In the genomic region with DNA sequence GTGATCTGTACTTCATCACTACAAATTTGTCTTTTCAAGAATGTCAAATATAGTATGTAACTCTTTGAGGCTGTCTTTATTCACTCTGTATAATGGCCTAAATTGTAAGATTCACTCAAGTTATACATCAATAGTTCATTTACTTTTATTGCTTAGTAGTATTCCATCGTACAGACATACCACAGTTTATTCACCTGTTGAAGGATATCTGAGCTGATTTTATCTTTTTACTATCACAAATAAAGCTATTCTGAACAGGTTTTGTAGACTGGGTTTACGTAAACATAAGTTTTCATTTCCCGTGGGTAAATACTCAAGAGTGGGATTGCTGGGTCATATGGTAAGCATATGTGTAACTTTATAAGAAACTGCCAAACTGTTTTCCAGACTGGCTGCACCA, we compare ENCODE assay signal across 2 cellular contexts.
TF ChIP-seq lines count a peak whose summit lies in the region.

No MANE protein-coding gene starts in this region.

TF ChIP-seq in HEK293, 187 proteins besides CTCF, POLR2A, EP300 and RAD21:
- TF ChIP-seq ZNF146 (tag by site-specific recombination; IDR thresholded peaks at IDR 0.05) (peak; percentile 70), ZNF10 (tag by site-specific recombination; IDR thresholded peaks at IDR 0.05) (no peak), TRIM28 (IDR thresholded peaks at IDR 0.05; ENCODE audit: borderline replicate concordance, low read length) (no peak), ZSCAN30 (tag by site-specific recombination; IDR thresholded peaks at IDR 0.05) (no peak), SCRT2 (tag by site-specific recombination; IDR thresholded peaks at IDR 0.05) (peak; percentile 64; the same call in 1 of the 2 replicates), SCRT1 (tag by site-specific recombination; IDR thresholded peaks at IDR 0.05; ENCODE audit: borderline replicate concordance) (0 out of 2 replicates have a peak, but pooled peaks have one; percentile 24)
- TF ChIP-seq, protein P1, sequence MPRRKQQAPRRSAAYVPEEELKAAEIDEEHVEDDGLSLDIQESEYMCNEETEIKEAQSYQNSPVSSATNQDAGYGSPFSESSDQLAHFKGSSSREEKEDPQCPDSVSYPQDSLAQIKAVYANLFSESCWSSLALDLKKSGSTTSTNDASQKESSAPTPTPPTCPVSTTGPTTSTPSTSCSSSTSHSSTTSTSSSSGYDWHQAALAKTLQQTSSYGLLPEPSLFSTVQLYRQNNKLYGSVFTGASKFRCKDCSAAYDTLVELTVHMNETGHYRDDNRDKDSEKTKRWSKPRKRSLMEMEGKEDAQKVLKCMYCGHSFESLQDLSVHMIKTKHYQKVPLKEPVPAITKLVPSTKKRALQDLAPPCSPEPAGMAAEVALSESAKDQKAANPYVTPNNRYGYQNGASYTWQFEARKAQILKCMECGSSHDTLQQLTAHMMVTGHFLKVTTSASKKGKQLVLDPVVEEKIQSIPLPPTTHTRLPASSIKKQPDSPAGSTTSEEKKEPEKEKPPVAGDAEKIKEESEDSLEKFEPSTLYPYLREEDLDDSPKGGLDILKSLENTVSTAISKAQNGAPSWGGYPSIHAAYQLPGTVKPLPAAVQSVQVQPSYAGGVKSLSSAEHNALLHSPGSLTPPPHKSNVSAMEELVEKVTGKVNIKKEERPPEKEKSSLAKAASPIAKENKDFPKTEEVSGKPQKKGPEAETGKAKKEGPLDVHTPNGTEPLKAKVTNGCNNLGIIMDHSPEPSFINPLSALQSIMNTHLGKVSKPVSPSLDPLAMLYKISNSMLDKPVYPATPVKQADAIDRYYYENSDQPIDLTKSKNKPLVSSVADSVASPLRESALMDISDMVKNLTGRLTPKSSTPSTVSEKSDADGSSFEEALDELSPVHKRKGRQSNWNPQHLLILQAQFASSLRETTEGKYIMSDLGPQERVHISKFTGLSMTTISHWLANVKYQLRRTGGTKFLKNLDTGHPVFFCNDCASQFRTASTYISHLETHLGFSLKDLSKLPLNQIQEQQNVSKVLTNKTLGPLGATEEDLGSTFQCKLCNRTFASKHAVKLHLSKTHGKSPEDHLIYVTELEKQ (tag by site-specific recombination; IDR thresholded peaks at IDR 0.05; ENCODE audit: borderline replicate concordance): no peak

TF ChIP-seq in K562, 482 proteins besides CTCF, POLR2A, EP300 and RAD21:
- TF ChIP-seq ZNF165 (CRISPR knock-in tag; IDR thresholded peaks at IDR 0.05; ENCODE audit: borderline replicate concordance) (no peak), MTA1 (IDR thresholded peaks at IDR 0.05; ENCODE audit: borderline replicate concordance) (no peak), ZNF3 (CRISPR knock-in tag; IDR thresholded peaks at IDR 0.05) (no peak), ZNF140 (CRISPR knock-in tag; IDR thresholded peaks at IDR 0.05) (no peak), TAF7 (tag; IDR thresholded peaks at IDR 0.05) (no peak), MYC (IDR thresholded peaks at IDR 0.05; ENCODE audit: low read depth, low read length) (no peak), MYC (CRISPR knock-in tag; IDR thresholded peaks at IDR 0.05; ENCODE audit: borderline replicate concordance, low read depth) (no peak), PTTG1 (tag; IDR thresholded peaks at IDR 0.05; ENCODE audit: low read depth) (no peak), ZNF23 (CRISPR knock-in tag; IDR thresholded peaks at IDR 0.05) (no peak)
- TF ChIP-seq, protein P2, sequence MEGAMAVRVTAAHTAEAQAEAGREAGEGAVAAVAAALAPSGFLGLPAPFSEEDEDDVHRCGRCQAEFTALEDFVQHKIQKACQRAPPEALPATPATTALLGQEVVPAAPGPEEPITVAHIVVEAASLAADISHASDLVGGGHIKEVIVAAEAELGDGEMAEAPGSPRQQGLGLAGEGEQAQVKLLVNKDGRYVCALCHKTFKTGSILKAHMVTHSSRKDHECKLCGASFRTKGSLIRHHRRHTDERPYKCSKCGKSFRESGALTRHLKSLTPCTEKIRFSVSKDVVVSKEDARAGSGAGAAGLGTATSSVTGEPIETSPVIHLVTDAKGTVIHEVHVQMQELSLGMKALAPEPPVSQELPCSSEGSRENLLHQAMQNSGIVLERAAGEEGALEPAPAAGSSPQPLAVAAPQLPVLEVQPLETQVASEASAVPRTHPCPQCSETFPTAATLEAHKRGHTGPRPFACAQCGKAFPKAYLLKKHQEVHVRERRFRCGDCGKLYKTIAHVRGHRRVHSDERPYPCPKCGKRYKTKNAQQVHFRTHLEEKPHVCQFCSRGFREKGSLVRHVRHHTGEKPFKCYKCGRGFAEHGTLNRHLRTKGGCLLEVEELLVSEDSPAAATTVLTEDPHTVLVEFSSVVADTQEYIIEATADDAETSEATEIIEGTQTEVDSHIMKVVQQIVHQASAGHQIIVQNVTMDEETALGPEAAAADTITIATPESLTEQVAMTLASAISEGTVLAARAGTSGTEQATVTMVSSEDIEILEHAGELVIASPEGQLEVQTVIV (CRISPR knock-in tag; IDR thresholded peaks at IDR 0.05; ENCODE audit: borderline replicate concordance): no peak
- TF ChIP-seq, protein P3, sequence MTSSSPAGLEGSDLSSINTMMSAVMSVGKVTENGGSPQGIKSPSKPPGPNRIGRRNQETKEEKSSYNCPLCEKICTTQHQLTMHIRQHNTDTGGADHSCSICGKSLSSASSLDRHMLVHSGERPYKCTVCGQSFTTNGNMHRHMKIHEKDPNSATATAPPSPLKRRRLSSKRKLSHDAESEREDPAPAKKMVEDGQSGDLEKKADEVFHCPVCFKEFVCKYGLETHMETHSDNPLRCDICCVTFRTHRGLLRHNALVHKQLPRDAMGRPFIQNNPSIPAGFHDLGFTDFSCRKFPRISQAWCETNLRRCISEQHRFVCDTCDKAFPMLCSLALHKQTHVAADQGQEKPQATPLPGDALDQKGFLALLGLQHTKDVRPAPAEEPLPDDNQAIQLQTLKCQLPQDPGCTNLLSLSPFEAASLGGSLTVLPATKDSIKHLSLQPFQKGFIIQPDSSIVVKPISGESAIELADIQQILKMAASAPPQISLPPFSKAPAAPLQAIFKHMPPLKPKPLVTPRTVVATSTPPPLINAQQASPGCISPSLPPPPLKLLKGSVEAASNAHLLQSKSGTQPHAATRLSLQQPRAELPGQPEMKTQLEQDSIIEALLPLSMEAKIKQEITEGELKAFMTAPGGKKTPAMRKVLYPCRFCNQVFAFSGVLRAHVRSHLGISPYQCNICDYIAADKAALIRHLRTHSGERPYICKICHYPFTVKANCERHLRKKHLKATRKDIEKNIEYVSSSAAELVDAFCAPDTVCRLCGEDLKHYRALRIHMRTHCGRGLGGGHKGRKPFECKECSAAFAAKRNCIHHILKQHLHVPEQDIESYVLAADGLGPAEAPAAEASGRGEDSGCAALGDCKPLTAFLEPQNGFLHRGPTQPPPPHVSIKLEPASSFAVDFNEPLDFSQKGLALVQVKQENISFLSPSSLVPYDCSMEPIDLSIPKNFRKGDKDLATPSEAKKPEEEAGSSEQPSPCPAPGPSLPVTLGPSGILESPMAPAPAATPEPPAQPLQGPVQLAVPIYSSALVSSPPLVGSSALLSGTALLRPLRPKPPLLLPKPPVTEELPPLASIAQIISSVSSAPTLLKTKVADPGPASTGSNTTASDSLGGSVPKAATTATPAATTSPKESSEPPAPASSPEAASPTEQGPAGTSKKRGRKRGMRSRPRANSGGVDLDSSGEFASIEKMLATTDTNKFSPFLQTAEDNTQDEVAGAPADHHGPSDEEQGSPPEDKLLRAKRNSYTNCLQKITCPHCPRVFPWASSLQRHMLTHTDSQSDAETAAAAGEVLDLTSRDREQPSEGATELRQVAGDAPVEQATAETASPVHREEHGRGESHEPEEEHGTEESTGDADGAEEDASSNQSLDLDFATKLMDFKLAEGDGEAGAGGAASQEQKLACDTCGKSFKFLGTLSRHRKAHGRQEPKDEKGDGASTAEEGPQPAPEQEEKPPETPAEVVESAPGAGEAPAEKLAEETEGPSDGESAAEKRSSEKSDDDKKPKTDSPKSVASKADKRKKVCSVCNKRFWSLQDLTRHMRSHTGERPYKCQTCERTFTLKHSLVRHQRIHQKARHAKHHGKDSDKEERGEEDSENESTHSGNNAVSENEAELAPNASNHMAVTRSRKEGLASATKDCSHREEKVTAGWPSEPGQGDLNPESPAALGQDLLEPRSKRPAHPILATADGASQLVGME (CRISPR knock-in tag; IDR thresholded peaks at IDR 0.05): no peak
